In genomic region chr12:57522887-57523705, GRCh38 we compare ENCODE assay signal across 8 cellular contexts. TPM values are rescaled to one million over a fixed set of nuclear protein-coding genes. Genes with fewer than 3 reads are reported as not detected.
DNase-seq lines count a peak whose midpoint lies in the region; ATAC-seq and TF ChIP-seq lines count a peak whose summit lies in the region.

No MANE protein-coding gene starts in this region.

- H3K4me3 ChIP-seq in AG04449 (ENCODE audit: low read depth, low read length) (peak overlapping the region; percentile 89), skeletal muscle tissue (ENCODE audit: low read length in 3 of 3) (peak overlapping the region; percentile 86 to 91 (median 88))

- DNase-seq in AG04449 (ENCODE audit: low read depth, low spot score) (no peak), HFFc6 (peak; percentile 28), SKM-1 (lab: John Stamatoyannopoulos, UW; ENCODE audit: unreplicated experiment) (peak; percentile 24), iPS-NIHi11 (ENCODE audit: low spot score) (peak; percentile 87), GM13977 (ENCODE audit: low spot score) (no peak)

- no peaks in the 10 kb centered on the region for H3K27me3 ChIP-seq in skeletal muscle tissue (ENCODE audit: control insufficient read depth in 3 of 3, insufficient read depth in 3 of 3, low read length in 3 of 3)

- H3K36me3 ChIP-seq in skeletal muscle tissue (ENCODE audit: control insufficient read depth in 3 of 3, insufficient read depth in 3 of 3, low read length in 3 of 3): peaks cover 27 to 40% (median 36%) of the 10 kb centered on the region in 3 donors

- H3K27me3 Mint-ChIP-seq in HFFc6 (ENCODE audit: insufficient read depth): peaks cover 11% of the 10 kb centered on the region
- H3K27me3 Mint-ChIP-seq in brain: peaks cover 6% of the 10 kb centered on the region

- CTCF ChIA-PET in AG04449 (lab: Yijun Ruan, JAX): interaction anchor here (0.7 to 2.4 kb wide), 2 partner anchors 12 to 21 kb away, joined by 4 to 7 read pairs; no protein-coding TSS in a partner anchor

- in situ Hi-C loops in GM13977 (cut with MboI; ENCODE audit: low pct_unique_long_range_greater_than_20kb, low sequenced_read_pairs, unreplicated experiment): no loop called here

- H3K9me3 ChIP-seq in skeletal muscle tissue (ENCODE audit: control insufficient read depth in 3 of 3, low read length in 3 of 3): no peaks in the 10 kb centered on the region

- POLR2A ChIA-PET in AG04449 (lab: Yijun Ruan, JAX): interaction anchor here (0.6 to 2.0 kb wide), 3 partner anchors 10 to 24 kb away, joined by 3 to 10 read pairs (median 4); partner anchors contain the start of gene DCTN2

- peaks cover 49% of the 10 kb centered on the region for H3K4me1 Mint-ChIP-seq in HFFc6 (ENCODE audit: low read depth)
- peaks cover 70% of the 10 kb centered on the region for H3K4me1 Mint-ChIP-seq in brain

- H3K9me3 Mint-ChIP-seq in HFFc6 (no peaks in the 10 kb centered on the region), brain (peaks cover 0 to 8% (median 0%) of the 10 kb centered on the region in 5 experiments)

- H3K4me3 Mint-ChIP-seq in HFFc6: peak overlapping the region; percentile 96
- peak overlapping the region; percentile 96 to 100 (median 99) for H3K4me3 Mint-ChIP-seq in brain

- no peak for ATAC-seq in GM19397 (IDR thresholded peaks at IDR 0.05; ENCODE audit: unreplicated experiment)

- H3K36me3 Mint-ChIP-seq in HFFc6 (ENCODE audit: low read depth) (peaks cover 27% of the 10 kb centered on the region), brain (peaks cover 41% of the 10 kb centered on the region)

- peak overlapping the region; percentile 99 for H3K27ac ChIP-seq in skeletal muscle tissue (ENCODE audit: low read depth, low read length)

- H3K9ac ChIP-seq in skeletal muscle tissue (ENCODE audit: low read depth in 1 of 3, low read length in 3 of 3): peak overlapping the region; percentile 88 to 94 (median 88)

- H3K4me1 ChIP-seq in skeletal muscle tissue (ENCODE audit: control insufficient read depth in 3 of 3, insufficient read depth in 3 of 3, low read length in 3 of 3): peaks cover 37 to 52% (median 52%) of the 10 kb centered on the region in 3 donors

- TF ChIP-seq CTCF in AG04449 (IDR thresholded peaks at IDR 0.05; ENCODE audit: insufficient read depth, low read length, missing control alignments) (no peak), HFFc6 (IDR thresholded peaks at IDR 0.05) (no peak; the same call in 1 of the 2 replicates), brain (conservative IDR thresholded peaks at IDR 0.05) (no peak), GM13977 (IDR thresholded peaks at IDR 0.05; ENCODE audit: extremely low read depth, insufficient read depth, missing control alignments) (no peak)

- H3K27ac Mint-ChIP-seq in HFFc6 (peak overlapping the region; percentile 85), brain (peak overlapping the region; percentile 96 to 99 (median 98))

RNA-seq across cellular contexts. Expression of gene MBD6, which starts 0.5 kb away (rescaled TPM):
- total RNA-seq in HFFc6 (2021; fragmentation: NEBNext Ultra II Directional; extraction: Animal tissue kit (Norgen Biotek cat#: 25700)): 10 to 100 TPM; 40.7 to 43.6 (median 42.1) TPM
- 45.2 TPM for polyA plus RNA-seq in brain (ENCODE audit: insufficient read depth, low read depth, low replicate concordance)
- total RNA-seq in skeletal muscle tissue: 2.6 TPM

RNA-seq across cellular contexts. Expression of gene DDIT3, which starts 2.8 kb away (rescaled TPM):
- total RNA-seq in HFFc6 (2021; fragmentation: NEBNext Ultra II Directional; extraction: Animal tissue kit (Norgen Biotek cat#: 25700)): 10 to 100 TPM in 4 of 6 experiments, 1 to 10 TPM in 2; 9.4 to 10.8 (median 10.2) TPM
- polyA plus RNA-seq in brain (ENCODE audit: insufficient read depth, low read depth, low replicate concordance): 24.9 TPM
- 11.5 TPM for total RNA-seq in skeletal muscle tissue

RNA-seq across cellular contexts. Expression of gene DCTN2, which starts 23.9 kb away (rescaled TPM):
- 100 to 1,000 TPM; 110 to 123 (median 116) TPM for total RNA-seq in HFFc6 (2021; fragmentation: NEBNext Ultra II Directional; extraction: Animal tissue kit (Norgen Biotek cat#: 25700))
- 370 TPM for polyA plus RNA-seq in brain (ENCODE audit: insufficient read depth, low read depth, low replicate concordance)
- 79.9 TPM for total RNA-seq in skeletal muscle tissue

RNA-seq across cellular contexts. Expression of gene KIF5A, which starts 26.7 kb away (rescaled TPM):
- 1 to 10 TPM; 1.0 to 1.8 (median 1.2) TPM for total RNA-seq in HFFc6 (2021; fragmentation: NEBNext Ultra II Directional; extraction: Animal tissue kit (Norgen Biotek cat#: 25700))
- polyA plus RNA-seq in brain (ENCODE audit: insufficient read depth, low read depth, low replicate concordance): 127 TPM
- under 0.01 TPM for total RNA-seq in skeletal muscle tissue

RNA-seq across cellular contexts. Expression of gene MARS1, which starts 35.2 kb away (rescaled TPM):
- 100 to 1,000 TPM; 179 to 207 (median 193) TPM for total RNA-seq in HFFc6 (2021; fragmentation: NEBNext Ultra II Directional; extraction: Animal tissue kit (Norgen Biotek cat#: 25700))
- polyA plus RNA-seq in brain (ENCODE audit: insufficient read depth, low read depth, low replicate concordance): 136 TPM
- 68.4 TPM for total RNA-seq in skeletal muscle tissue

Comparison
In these comparisons a context has a peak if more than half of its experiments do, and no peak if none do; other contexts are left out.
1. DNase-seq: peak in HFFc6 (single experiment), SKM-1 (single experiment) and iPS-NIHi11 (single experiment); none in AG04449 (single experiment) and GM13977 (single experiment).
2. RNA of gene MBD6, which starts 0.5 kb away (total RNA-seq): 40.7 to 43.6 TPM in HFFc6; 2.6 TPM in skeletal muscle tissue (single experiment); every median in the first group is over 10 times any median in the second.